ENCODE assay signal across 23 cellular contexts in the genomic region with DNA sequence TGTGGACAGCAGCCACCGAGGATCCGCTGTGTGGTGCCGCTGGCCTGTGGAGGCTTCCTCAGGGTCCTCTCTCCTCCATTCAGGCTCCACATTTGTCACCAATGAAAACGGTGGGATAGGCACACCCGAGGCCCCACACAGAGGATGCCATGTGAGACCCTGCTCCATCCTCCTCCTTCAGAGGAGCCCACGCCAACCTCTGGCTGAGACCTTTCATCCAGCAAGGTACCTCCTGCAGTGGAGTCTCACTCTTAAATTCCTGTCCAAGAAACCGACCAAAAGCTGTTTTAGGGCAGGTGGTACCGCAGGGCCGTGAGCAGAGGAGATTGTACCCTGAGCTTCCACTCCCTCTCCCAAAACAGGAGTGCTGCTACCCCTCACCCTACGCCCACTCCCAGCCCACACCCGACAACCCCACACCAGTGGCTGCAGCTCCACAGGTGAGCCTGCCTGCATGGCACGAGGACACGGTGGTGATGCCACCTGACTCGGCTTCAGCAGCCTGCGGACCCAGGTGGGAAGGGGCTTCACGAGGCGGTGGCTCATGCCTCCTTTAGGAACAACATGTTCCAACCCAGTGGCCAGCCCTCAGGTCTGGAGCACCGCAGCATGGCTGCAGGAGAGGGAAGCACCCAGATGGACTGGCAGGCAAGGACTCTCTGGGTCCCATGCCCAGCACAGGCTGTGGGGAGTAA.
A peak's percentile ranks its signal among the peaks of the same experiment; 100 is the strongest.
DNase-seq lines count a peak whose midpoint lies in the region; TF ChIP-seq lines count a peak whose summit lies in the region.
"Had no signal": no experiment of that assay in that cellular context is flagged by ENCODE, and none has a peak within 500 bp of the region (broad histone marks: within the 10 kb centered on the region; RNA-seq: fewer than 3 reads in every experiment).

No MANE protein-coding gene starts in this region.

- no peak for TF ChIP-seq CTCF in breast epithelium (IDR thresholded peaks at IDR 0.05)
- TF ChIP-seq CTCF in mammary epithelial cell (conservative IDR thresholded peaks at IDR 0.05 in 1 of 2, IDR thresholded peaks at IDR 0.05 in 1 of 2; ENCODE audit: extremely low read depth in 1 of 2, insufficient read depth in 1 of 2, low read depth in 1 of 2, low read length in 2 of 2): no peak
- no peak for TF ChIP-seq CTCF in esophagus muscularis mucosa (IDR thresholded peaks at IDR 0.05)
- no peak for TF ChIP-seq CTCF in osteocyte (IDR thresholded peaks at IDR 0.05)
- TF ChIP-seq CTCF in foreskin fibroblast (IDR thresholded peaks at IDR 0.05; ENCODE audit: low read depth, low read length): no peak

- peak overlapping the region; percentile 94 for H3K27ac Mint-ChIP-seq in osteocyte (ENCODE audit: unreplicated experiment)
- H3K27ac Mint-ChIP-seq: activated naive CD8-positive, alpha-beta T cell treated with anti-CD3 and anti-CD28 coated beads, Interleukin-2, amount 50 U/mL, for 24 hours; activated T-cell treated with anti-CD3 and anti-CD28 coated beads, Interleukin-2, amount 50 U/mL, for 24 hours; CD4-positive, alpha-beta memory T cell; naive B cell had no signal

- H3K36me3 ChIP-seq in breast epithelium (no peaks in the 10 kb centered on the region), mammary epithelial cell (ENCODE audit: insufficient read depth, low read length) (no peaks in the 10 kb centered on the region), esophagus muscularis mucosa (no peaks in the 10 kb centered on the region)

- H3K4me3 ChIP-seq in breast epithelium (no peak overlapping the region), mammary epithelial cell (replicated peaks in 1 of 3; ENCODE audit: insufficient read depth in 1 of 3, low read depth in 2 of 3, low read length in 3 of 3) (no peak overlapping the region), esophagus muscularis mucosa (no peak overlapping the region), foreskin fibroblast (ENCODE audit: low read depth in 1 of 2, low read length in 2 of 2) (no peak overlapping the region)
- H3K4me3 ChIP-seq: GM12878 had no signal

- H2AFZ ChIP-seq in mammary epithelial cell (ENCODE audit: low read depth, low read length): no peak overlapping the region

- intact Hi-C loops in breast epithelium (cut with DNase I; ENCODE audit: low total_unique reads) (no loop called here), mammary epithelial cell (cut with micrococcal nuclease) (no loop called here), esophagus muscularis mucosa (cut with DNase I) (no loop called here)

- H3K27me3 ChIP-seq in breast epithelium: no peaks in the 10 kb centered on the region
- no peaks in the 10 kb centered on the region for H3K27me3 ChIP-seq in mammary epithelial cell (ENCODE audit: insufficient read depth, low read length)
- H3K27me3 ChIP-seq in esophagus muscularis mucosa: no peaks in the 10 kb centered on the region

- DNase-seq in breast epithelium (ENCODE audit: low spot score in 2 of 2) (peak; percentile 13 to 38), mammary epithelial cell (no peak), esophagus muscularis mucosa (ENCODE audit: extremely low spot score) (peak; percentile 88), osteocyte (ENCODE audit: extremely low spot score, unreplicated experiment) (peak; percentile 76), ureter (ENCODE audit: low spot score) (peak; percentile 36), globus pallidus (ENCODE audit: low spot score) (no peak), foreskin fibroblast (no peak), NCI-H345 treated with DMSO at 0.1 percent for 48 hours (lab: John Stamatoyannopoulos, UW; ENCODE audit: unreplicated experiment) (no peak)
- DNase-seq: 8988T; activated gamma-delta T cell treated with Interleukin-2 at 50 U/mL for 16 hours; activated naive CD8-positive, alpha-beta T cell treated with anti-CD3 and anti-CD28 coated beads, Interleukin-2, amount 50 U/mL, for 24 hours; activated T-cell treated with anti-CD3 and anti-CD28 coated beads, Interleukin-2, amount 50 U/mL, for 24 hours; CD4-positive, alpha-beta memory T cell; cerebellar nuclear complex; EL; naive B cell; NCI-H1417 treated with DMSO at 0.1 percent for 48 hours; NCI-H2107; NCI-H446; stimulated activated CD4-positive, alpha-beta T cell treated with anti-CD3 and anti-CD28 coated beads, Interleukin-2, amount 100 ng/mL, for 48 hours; T-helper 2 cell had no signal

- TF ChIP-seq EP300 in esophagus muscularis mucosa (IDR thresholded peaks at IDR 0.05): no peak

- in situ Hi-C loops in mammary epithelial cell (cut with MboI; ENCODE audit: low sequenced_read_pairs in 2 of 2): no loop called here

- H3K9me3 ChIP-seq in breast epithelium (peaks cover 0 to 2% of the 10 kb centered on the region in 2 donors), mammary epithelial cell (replicated peaks; ENCODE audit: insufficient read depth, low read length) (peaks cover 21% of the 10 kb centered on the region), esophagus muscularis mucosa (no peaks in the 10 kb centered on the region)

- no peaks in the 10 kb centered on the region for H3K79me2 ChIP-seq in mammary epithelial cell (ENCODE audit: insufficient read depth, low read length)

- H3K4me3 Mint-ChIP-seq in osteocyte (ENCODE audit: unreplicated experiment): no peak overlapping the region
- H3K4me3 Mint-ChIP-seq: activated naive CD8-positive, alpha-beta T cell treated with anti-CD3 and anti-CD28 coated beads, Interleukin-2, amount 50 U/mL, for 24 hours; activated T-cell treated with anti-CD3 and anti-CD28 coated beads, Interleukin-2, amount 50 U/mL, for 24 hours; CD4-positive, alpha-beta memory T cell had no signal

- no TSS peak for BruUV-seq in mammary epithelial cell (replicated peaks; lab: Mats Ljungman, UMichigan)

- H3K4me1 Mint-ChIP-seq in osteocyte (ENCODE audit: unreplicated experiment): peaks cover 34% of the 10 kb centered on the region
- H3K4me1 Mint-ChIP-seq: activated naive CD8-positive, alpha-beta T cell treated with anti-CD3 and anti-CD28 coated beads, Interleukin-2, amount 50 U/mL, for 24 hours; CD4-positive, alpha-beta memory T cell; naive B cell had no signal

- H3K9ac ChIP-seq in mammary epithelial cell (ENCODE audit: insufficient read depth, low read length): no peak overlapping the region
- H3K9ac ChIP-seq: KMS-11 had no signal

- H3K36me3 Mint-ChIP-seq in osteocyte (ENCODE audit: unreplicated experiment): peaks cover 2% of the 10 kb centered on the region
- H3K36me3 Mint-ChIP-seq: CD4-positive, alpha-beta memory T cell had no signal

- H3K4me1 ChIP-seq in breast epithelium: no peaks in the 10 kb centered on the region
- no peaks in the 10 kb centered on the region for H3K4me1 ChIP-seq in mammary epithelial cell (ENCODE audit: insufficient read depth, low read length)
- no peaks in the 10 kb centered on the region for H3K4me1 ChIP-seq in esophagus muscularis mucosa

- WGBS in mammary epithelial cell (ENCODE audit: low coverage, missing lambda C conversion rate): 76% methylated on average over 8 of the region's 18 CpGs
- 87% methylated on average over 10 of the region's 18 CpGs for WGBS in esophagus muscularis mucosa

- no peak overlapping the region for H3K4me2 ChIP-seq in mammary epithelial cell (ENCODE audit: insufficient read depth, low read depth, low read length)
- H3K4me2 ChIP-seq: KMS-11 had no signal

- CTCF ChIA-PET in mammary epithelial cell (lab: Charles Lee; ENCODE audit: low non-redundant PET): no interaction called here

- H3K27ac ChIP-seq in breast epithelium (no peak overlapping the region), mammary epithelial cell (ENCODE audit: insufficient read depth, low read depth, low read length) (no peak overlapping the region), esophagus muscularis mucosa (replicated peaks in 1 of 4) (no peak overlapping the region)
- H3K27ac ChIP-seq: KMS-11 had no signal

- H4K20me1 ChIP-seq in mammary epithelial cell (ENCODE audit: insufficient read depth, low read length): no peaks in the 10 kb centered on the region

- TF ChIP-seq POLR2A in breast epithelium (IDR thresholded peaks at IDR 0.05): no peak
- no peak for TF ChIP-seq POLR2A in esophagus muscularis mucosa (IDR thresholded peaks at IDR 0.05; ENCODE audit: low read depth)

- H3K9me3 Mint-ChIP-seq in osteocyte (ENCODE audit: unreplicated experiment): peaks cover 29% of the 10 kb centered on the region

- dilution Hi-C loops in mammary epithelial cell (cut with HindIII; ENCODE audit: low sequenced_read_pairs): no loop called here

- H3K27me3 Mint-ChIP-seq in osteocyte (ENCODE audit: unreplicated experiment): no peaks in the 10 kb centered on the region

Comparison
In these comparisons a context has a peak if more than half of its experiments do, and no peak if none do; other contexts are left out.
1. DNase-seq: peak in breast epithelium (2 of 2), esophagus muscularis mucosa (single experiment), osteocyte (single experiment) and ureter (single experiment); none in mammary epithelial cell (single experiment), globus pallidus (single experiment), foreskin fibroblast (0 of 2) and NCI-H345 treated with DMSO at 0.1 percent for 48 hours (single experiment).